23 cellular contexts compared by ENCODE assay signal in the genomic region with DNA sequence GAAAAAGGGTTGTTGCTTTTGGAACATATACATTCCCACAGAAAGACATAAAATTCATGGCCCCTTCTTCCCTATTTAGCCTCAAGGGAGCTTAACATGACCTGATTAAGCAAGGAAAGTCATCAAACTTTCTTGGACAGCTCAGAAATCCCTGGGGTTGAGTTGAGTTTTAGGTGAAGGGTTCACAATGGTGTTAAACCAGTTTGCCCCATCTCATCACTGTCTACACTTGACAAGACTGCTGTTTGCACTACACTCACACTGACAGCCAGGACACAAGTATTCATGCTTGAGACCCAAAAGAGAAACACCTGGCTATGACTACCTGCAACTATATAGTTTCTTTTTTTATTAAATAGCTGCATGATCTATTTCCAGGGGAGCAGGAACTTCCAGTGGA.
"Had no signal": no experiment of that assay in that cellular context is flagged by ENCODE, and none has a peak within 500 bp of the region (broad histone marks: within the 10 kb centered on the region; RNA-seq: fewer than 3 reads in every experiment).

No MANE protein-coding gene starts in this region.

- H3K4me1 ChIP-seq: left ventricle myocardium inferior, lower lobe of right lung, pancreas, thyroid gland, upper lobe of left lung, uterus had no signal

- H3K36me3 ChIP-seq: left ventricle myocardium inferior, lower lobe of right lung, pancreas, suprapubic skin, thyroid gland, upper lobe of left lung, uterus had no signal

- H3K4me3 ChIP-seq: hepatocyte, left ventricle myocardium inferior, lower lobe of right lung, pancreas, smooth muscle cell, suprapubic skin, thyroid gland, upper lobe of left lung, uterus had no signal

- FAIRE-seq: kidney, pancreas had no signal

- DNase-seq: effector memory CD8-positive, alpha-beta T cell; foreskin melanocyte; head of caudate nucleus; kidney; left cardiac atrium; left ventricle myocardium inferior; lower lobe of right lung; mesenchymal stem cell; naive B cell; occipital lobe; pancreas; right cardiac atrium; stimulated activated CD4-positive, alpha-beta T cell treated with anti-CD3 and anti-CD28 coated beads, Interleukin-2, amount 100 ng/mL, for 48 hours; stimulated activated naive CD4-positive, alpha-beta T cell treated with Interleukin-2 at 50 U/mL for 16 hours; thyroid gland; upper lobe of left lung; uterus had no signal

- H3K27ac Mint-ChIP-seq: dendritic cell treated with granulocyte-macrophage colony-stimulating factor and Interleukin-4, amounts not matched to agents 40 ng/mL and 50 ng/mL, for 4 days; effector memory CD8-positive, alpha-beta T cell; naive B cell; progenitor cell of endocrine pancreas had no signal

- H3K4me1 Mint-ChIP-seq: naive B cell had no signal

- H3K36me3 Mint-ChIP-seq: naive B cell had no signal

- H3K9me3 Mint-ChIP-seq: dendritic cell treated with granulocyte-macrophage colony-stimulating factor and Interleukin-4, amounts not matched to agents 40 ng/mL and 50 ng/mL, for 4 days; effector memory CD8-positive, alpha-beta T cell had no signal

- H3K27me3 ChIP-seq: hepatocyte, pancreas, suprapubic skin, thyroid gland, upper lobe of left lung, uterus had no signal

- H3K4me3 Mint-ChIP-seq: dendritic cell treated with granulocyte-macrophage colony-stimulating factor and Interleukin-4, amounts not matched to agents 40 ng/mL and 50 ng/mL, for 4 days; effector memory CD8-positive, alpha-beta T cell; naive B cell; nephron had no signal

- H3K9me3 ChIP-seq: lower lobe of right lung, pancreas, suprapubic skin, thyroid gland, upper lobe of left lung, uterus had no signal

- H3K27ac ChIP-seq: hepatocyte, left ventricle myocardium inferior, lower lobe of right lung, pancreas, suprapubic skin, thyroid gland, upper lobe of left lung, uterus had no signal

- H3K27me3 Mint-ChIP-seq: dendritic cell treated with granulocyte-macrophage colony-stimulating factor and Interleukin-4, amounts not matched to agents 40 ng/mL and 50 ng/mL, for 4 days; effector memory CD8-positive, alpha-beta T cell; naive B cell; progenitor cell of endocrine pancreas had no signal
